17 cellular contexts compared by ENCODE assay signal in genomic region chr11:131079036-131079435, GRCh38.
A peak's percentile ranks its signal among the peaks of the same experiment; 100 is the strongest.
DNase-seq lines count a peak whose midpoint lies in the region; ATAC-seq, FAIRE-seq and TF ChIP-seq lines count a peak whose summit lies in the region.
"Had no signal": no experiment of that assay in that cellular context is flagged by ENCODE, and none has a peak within 500 bp of the region (broad histone marks: within the 10 kb centered on the region; RNA-seq: fewer than 3 reads in every experiment).

No MANE protein-coding gene starts in this region.

- no peak overlapping the region for H3K9ac ChIP-seq in kidney (ENCODE audit: low read length in 2 of 2)
- H3K9ac ChIP-seq: BLaER1 had no signal

- peaks cover 0 to 5% of the 10 kb centered on the region in 2 donors for H3K9me3 ChIP-seq in kidney (ENCODE audit: control insufficient read depth in 1 of 2, low read length in 2 of 2)
- H3K9me3 ChIP-seq: Caco-2 had no signal

- no peaks in the 10 kb centered on the region for H3K4me1 ChIP-seq in kidney (ENCODE audit: control insufficient read depth in 1 of 2, insufficient read depth in 1 of 2, low read depth in 1 of 2, low read length in 2 of 2)
- H3K4me1 ChIP-seq: BLaER1, Caco-2 had no signal

- H3K36me3 ChIP-seq in kidney (ENCODE audit: control insufficient read depth in 1 of 2, insufficient read depth in 2 of 2, low read length in 2 of 2): no peaks in the 10 kb centered on the region
- H3K36me3 ChIP-seq: BLaER1 had no signal

- intact Hi-C loops in kidney (cut with DNase I): no loop called here

- no peak for TF ChIP-seq CTCF in AG09309 (IDR thresholded peaks at IDR 0.05; ENCODE audit: control insufficient read depth, insufficient read depth, low read depth, low read length, missing control alignments)
- TF ChIP-seq CTCF in fibroblast of mammary gland (conservative IDR thresholded peaks at IDR 0.05; ENCODE audit: control insufficient read depth, insufficient read depth, low read depth, low read length): no peak
- no peak for TF ChIP-seq CTCF in kidney (IDR thresholded peaks at IDR 0.05; ENCODE audit: borderline replicate concordance, extremely low read depth, insufficient read depth)

- H3K4me3 ChIP-seq in AG09309 (ENCODE audit: control insufficient read depth, low read depth, low read length) (no peak overlapping the region), fibroblast of mammary gland (ENCODE audit: control insufficient read depth, low read depth, low read length) (no peak overlapping the region), kidney (ENCODE audit: low read length in 2 of 2) (no peak overlapping the region)
- H3K4me3 ChIP-seq: BLaER1 had no signal

- peak; percentile 18 for DNase-seq in AG09309 (ENCODE audit: low read depth)
- peak; percentile 11 for DNase-seq in EL
- DNase-seq in HT1080 (ENCODE audit: low read depth): peak; percentile 52
- DNase-seq in fibroblast of mammary gland (ENCODE audit: low read depth): peak; percentile 25
- DNase-seq in kidney: no peak
- DNase-seq: AML-193; Caco-2; CD8-positive, alpha-beta memory T cell; DMS53 had no signal

- no peak for FAIRE-seq in kidney (lab: Jason Lieb, UNC)
- FAIRE-seq: A204.1, G401.6, GM12891, HepG2, HTR-8/SVneo had no signal

- ATAC-seq in GM21717 (IDR thresholded peaks at IDR 0.05; ENCODE audit: unreplicated experiment) (no peak), GM21786 (IDR thresholded peaks at IDR 0.05; ENCODE audit: unreplicated experiment) (no peak)
- ATAC-seq: HepG2 had no signal

- no peak overlapping the region for H3K27ac ChIP-seq in kidney (ENCODE audit: low read depth in 2 of 2, low read length in 2 of 2)
- H3K27ac ChIP-seq: BLaER1 had no signal
